ENCODE assay signal across 14 cellular contexts in genomic region chr12:51818567-51819300, GRCh38. TPM values are rescaled to one million over a fixed set of nuclear protein-coding genes. Genes with fewer than 3 reads are reported as not detected.
DNase-seq lines count a peak whose midpoint lies in the region; ATAC-seq and TF ChIP-seq lines count a peak whose summit lies in the region.
"Had no signal": no experiment of that assay in that cellular context is flagged by ENCODE, and none has a peak within 500 bp of the region (broad histone marks: within the 10 kb centered on the region; RNA-seq: fewer than 3 reads in every experiment).

No MANE protein-coding gene starts in this region.

- H3K14ac ChIP-seq in mesenchymal stem cell (ENCODE audit: low read length in 2 of 2): no peak overlapping the region

- no peak overlapping the region for H4K8ac ChIP-seq in mesenchymal stem cell (ENCODE audit: low read length)

- no peak overlapping the region for H2AK5ac ChIP-seq in mesenchymal stem cell (ENCODE audit: low read length, severe bottlenecking)

- H3K4me2 ChIP-seq in mesenchymal stem cell (ENCODE audit: low read length, poor library complexity, severe bottlenecking): no peak overlapping the region

- no peak for TF ChIP-seq EP300 in sigmoid colon (IDR thresholded peaks at IDR 0.05)

- no peak overlapping the region for H2BK12ac ChIP-seq in mesenchymal stem cell (ENCODE audit: low read length in 2 of 2)

- in situ Hi-C loops in astrocyte of the cerebellum (cut with HindIII; ENCODE audit: low sequenced_read_pairs): no loop called here

- no peak overlapping the region for H4K91ac ChIP-seq in mesenchymal stem cell (ENCODE audit: low read length)

- H3K4me1 ChIP-seq in mesenchymal stem cell (ENCODE audit: control insufficient read depth, insufficient read depth, low read depth, low read length): peaks cover 16% of the 10 kb centered on the region
- H3K4me1 ChIP-seq in sigmoid colon: peaks cover 0 to 17% (median 15%) of the 10 kb centered on the region in 4 donors
- H3K4me1 ChIP-seq in heart right ventricle: peaks cover 0 to 30% (median 3%) of the 10 kb centered on the region in 9 donors
- H3K4me1 ChIP-seq: colonic mucosa had no signal

- TF ChIP-seq POLR2A in sigmoid colon (IDR thresholded peaks at IDR 0.05): no peak

- no peak overlapping the region for H3K23ac ChIP-seq in mesenchymal stem cell (ENCODE audit: low read length in 2 of 2)

- no peak overlapping the region for H3K4ac ChIP-seq in mesenchymal stem cell (ENCODE audit: low read depth in 1 of 2, low read length in 2 of 2)

- H3K27me3 ChIP-seq in mesenchymal stem cell (ENCODE audit: control insufficient read depth in 1 of 2, insufficient read depth in 1 of 2, low read length in 2 of 2): peaks cover 18 to 59% of the 10 kb centered on the region in 2 experiments
- peaks cover 4 to 52% (median 49%) of the 10 kb centered on the region in 3 donors for H3K27me3 ChIP-seq in sigmoid colon
- peaks cover 0 to 50% (median 23%) of the 10 kb centered on the region in 7 donors for H3K27me3 ChIP-seq in heart right ventricle
- H3K27me3 ChIP-seq: colonic mucosa had no signal

- H3K27ac ChIP-seq in mesenchymal stem cell (ENCODE audit: low read length, poor library complexity, severe bottlenecking) (no peak overlapping the region), sigmoid colon (no peak overlapping the region), heart right ventricle (no peak overlapping the region)
- H3K27ac ChIP-seq: colonic mucosa, esophagus squamous epithelium had no signal

- peak overlapping the region; percentile 1 for H2BK5ac ChIP-seq in mesenchymal stem cell (ENCODE audit: low read depth, low read length, poor library complexity, severe bottlenecking)

- DNase-seq in AG08396 (ENCODE audit: low spot score) (peak; percentile 85), HCEC 1CT (peak; percentile 70), astrocyte of the cerebellum (ENCODE audit: low read depth) (peak; percentile 69), mesenchymal stem cell (peak; percentile 22), sigmoid colon (no peak), heart right ventricle (no peak)
- DNase-seq: activated CD4-positive, alpha-beta T cell treated with anti-CD3 and anti-CD28 coated beads, Interleukin-2, amount 50 U/mL, for 48 hours; CD4-positive, alpha-beta memory T cell; colonic mucosa; esophagus squamous epithelium; NCI-H2029 had no signal

- peak overlapping the region in 1 of 2 experiments; percentile 21 for H3K18ac ChIP-seq in mesenchymal stem cell (ENCODE audit: low read depth in 1 of 2, low read length in 2 of 2)

- TF ChIP-seq CTCF in astrocyte of the cerebellum (IDR thresholded peaks at IDR 0.05; ENCODE audit: low read depth, low read length, missing control alignments): no peak
- TF ChIP-seq CTCF in sigmoid colon (IDR thresholded peaks at IDR 0.05): no peak
- no peak for TF ChIP-seq CTCF in heart right ventricle (IDR thresholded peaks at IDR 0.05)

- H2BK15ac ChIP-seq in mesenchymal stem cell (ENCODE audit: low read depth, poor library complexity, severe bottlenecking): no peak overlapping the region

- H3K9me3 ChIP-seq in mesenchymal stem cell (ENCODE audit: control insufficient read depth, low read length) (no peaks in the 10 kb centered on the region), sigmoid colon (no peaks in the 10 kb centered on the region), heart right ventricle (no peaks in the 10 kb centered on the region)
- H3K9me3 ChIP-seq: colonic mucosa, esophagus squamous epithelium had no signal

- H2BK120ac ChIP-seq in mesenchymal stem cell (ENCODE audit: low read depth, low read length): no peak overlapping the region

- no peak overlapping the region for H3K4me3 ChIP-seq in astrocyte of the cerebellum (ENCODE audit: low read depth, low read length)
- H3K4me3 ChIP-seq in mesenchymal stem cell (ENCODE audit: insufficient read depth in 1 of 2, low read depth in 1 of 2, low read length in 2 of 2): peak overlapping the region in 1 of 2 experiments; percentile 18
- H3K4me3 ChIP-seq in sigmoid colon: no peak overlapping the region
- H3K4me3 ChIP-seq in heart right ventricle: no peak overlapping the region
- H3K4me3 ChIP-seq: colonic mucosa, esophagus squamous epithelium had no signal

- no peaks in the 10 kb centered on the region for H3K79me1 ChIP-seq in mesenchymal stem cell (replicated peaks; ENCODE audit: low read length, poor library complexity, severe bottlenecking)

- no peak overlapping the region for H2AFZ ChIP-seq in mesenchymal stem cell (ENCODE audit: low read depth, low read length)

- 59% methylated on average over 3 of the region's 4 CpGs for WGBS in mesenchymal stem cell
- WGBS in sigmoid colon, 2 donors: 58 to 78% methylated on average over 4 of the region's 4 CpGs
- 70 to 77% methylated on average over 4 of the region's 4 CpGs for WGBS in heart right ventricle, 2 donors

- intact Hi-C loops in sigmoid colon (cut with DNase I) (no loop called here), heart right ventricle (cut with DNase I) (loop anchor here in 5 of 10 donors (5.0 to 10.0 kb wide), 3 partner anchors 56 to 396 kb away; partner anchors contain the start of gene SLC4A8 (in 2 of the 5))

- H3K36me3 ChIP-seq in mesenchymal stem cell (ENCODE audit: control insufficient read depth in 1 of 2, insufficient read depth in 2 of 2, low read depth in 1 of 2, low read length in 2 of 2): peaks cover 0 to 3% of the 10 kb centered on the region in 2 experiments
- H3K36me3 ChIP-seq in sigmoid colon: no peaks in the 10 kb centered on the region
- no peaks in the 10 kb centered on the region for H3K36me3 ChIP-seq in heart right ventricle
- H3K36me3 ChIP-seq: colonic mucosa, esophagus squamous epithelium had no signal

- ATAC-seq in heart right ventricle (no peak), HG03565 (IDR thresholded peaks at IDR 0.05; ENCODE audit: unreplicated experiment) (no peak), GM21515 (IDR thresholded peaks at IDR 0.05; ENCODE audit: unreplicated experiment) (no peak)

- H3K9ac ChIP-seq in mesenchymal stem cell (ENCODE audit: low read length): no peak overlapping the region

RNA-seq across cellular contexts. Expression of gene FIGNL2, which starts 29.8 kb away (rescaled TPM):
- polyA plus RNA-seq in mesenchymal stem cell (2013, experiment 1 of 2): 0.62 TPM
- polyA plus RNA-seq in mesenchymal stem cell (2013, experiment 2 of 2): 0.71 TPM
- total RNA-seq in sigmoid colon: under 1 TPM in 2 of 4 donors, not detected in 2; 0.28 to 0.36 TPM
- polyA plus RNA-seq in sigmoid colon: under 1 TPM in 1 of 3 donors, not detected in 2; 0.36 TPM
- under 1 TPM; 0.24 to 0.69 (median 0.41) TPM for total RNA-seq in heart right ventricle
- polyA plus RNA-seq in heart right ventricle: under 1 TPM; 0.22 TPM
- polyA plus RNA-seq: IgD-negative memory B cell had no signal

Comparison
In these comparisons a context has a peak if more than half of its experiments do, and no peak if none do; other contexts are left out.
1. DNase-seq: peak in AG08396 (single experiment), HCEC 1CT (single experiment), astrocyte of the cerebellum (single experiment) and mesenchymal stem cell (single experiment); none in sigmoid colon (single experiment) and heart right ventricle (0 of 2).